Comparison of ENCODE assay signal across 11 cellular contexts in genomic region chr5:53362521-53362941, GRCh38.
DNase-seq lines count a peak whose midpoint lies in the region; ATAC-seq and TF ChIP-seq lines count a peak whose summit lies in the region.
"Had no signal": no experiment of that assay in that cellular context is flagged by ENCODE, and none has a peak within 500 bp of the region (broad histone marks: within the 10 kb centered on the region; RNA-seq: fewer than 3 reads in every experiment).

No MANE protein-coding gene starts in this region.

- no peak for ATAC-seq in HG03521 (IDR thresholded peaks at IDR 0.05; ENCODE audit: unreplicated experiment)

- H3K4me3 ChIP-seq in SJSA1 (no peak overlapping the region), fibroblast of mammary gland (ENCODE audit: control insufficient read depth, low read depth, low read length) (no peak overlapping the region)

- H3K9me3 ChIP-seq in SJSA1 (replicated peaks): no peaks in the 10 kb centered on the region

- TF ChIP-seq CTCF in fibroblast of mammary gland (conservative IDR thresholded peaks at IDR 0.05; ENCODE audit: control insufficient read depth, insufficient read depth, low read depth, low read length): no peak

- in situ Hi-C loops in KBM-7 (cut with MboI; ENCODE audit: low pct_unique_long_range_greater_than_20kb, low sequenced_read_pairs): no loop called here

- peak overlapping the region; percentile 91 for H3K27ac ChIP-seq in SJSA1

- no peaks in the 10 kb centered on the region for H3K27me3 ChIP-seq in SJSA1 (replicated peaks)

- DNase-seq in GM03348 (ENCODE audit: low spot score) (peak; percentile 74), SJSA1 (ENCODE audit: low read depth in 1 of 2, low spot score in 2 of 2) (peak; percentile 79 to 95), fibroblast of mammary gland (ENCODE audit: low read depth) (peak; percentile 98), renal cortical epithelial cell (ENCODE audit: low read depth) (peak; percentile 15), inferior parietal cortex (ENCODE audit: extremely low spot score) (no peak), KBM-7 (no peak)
- no peak for DNase-seq in central memory CD4-positive, alpha-beta T cell
- DNase-seq: activated CD8-positive, alpha-beta memory T cell treated with anti-CD3 and anti-CD28 coated beads for 24 hours; activated naive CD8-positive, alpha-beta T cell treated with anti-CD3 and anti-CD28 coated beads, Interleukin-2, amount 10 ng/mL, durations not matched to agents 7 days and 5 days; NCI-H524 had no signal

- H3K36me3 ChIP-seq in SJSA1: no peaks in the 10 kb centered on the region

- peaks cover 56% of the 10 kb centered on the region for H3K4me1 ChIP-seq in SJSA1 (replicated peaks)

Comparison
In these comparisons a context has a peak if more than half of its experiments do, and no peak if none do; other contexts are left out.
1. DNase-seq: peak in GM03348 (single experiment), SJSA1 (2 of 2), fibroblast of mammary gland (single experiment) and renal cortical epithelial cell (single experiment); none in central memory CD4-positive, alpha-beta T cell (single experiment), inferior parietal cortex (single experiment) and KBM-7 (single experiment).